In genomic region chr18:58051765-58052460, GRCh38 we compare ENCODE assay signal across 8 cellular contexts. TPM values are rescaled to one million over a fixed set of nuclear protein-coding genes. Genes with fewer than 3 reads are reported as not detected.
DNase-seq lines count a peak whose midpoint lies in the region; ATAC-seq and TF ChIP-seq lines count a peak whose summit lies in the region.

No MANE protein-coding gene starts in this region.

- peak; percentile 83 for ATAC-seq in GM18498 (IDR thresholded peaks at IDR 0.05; ENCODE audit: unreplicated experiment)
- peak; percentile 80 for ATAC-seq in HG03108 (IDR thresholded peaks at IDR 0.05; ENCODE audit: unreplicated experiment)
- ATAC-seq in activated T-cell treated with anti-CD3 and anti-CD28 coated beads, Interleukin-2, amount 50 U/mL, for 4 hours = no peak

- H3K9ac ChIP-seq in adipocyte (ENCODE audit: low read length) (no peak overlapping the region), colonic mucosa (ENCODE audit: low read depth in 2 of 2, low read length in 2 of 2) (no peak overlapping the region)

- TF ChIP-seq CTCF in mesothelial cell of epicardium (IDR thresholded peaks at IDR 0.05; ENCODE audit: unreplicated experiment) = peak; percentile 19
- TF ChIP-seq CTCF in colonic mucosa (IDR thresholded peaks at IDR 0.05) = no peak
- TF ChIP-seq CTCF in coronary artery (IDR thresholded peaks at IDR 0.05) = no peak

- DNase-seq in adipocyte (ENCODE audit: low read depth) = peak; percentile 64
- no peak for DNase-seq in mesothelial cell of epicardium (ENCODE audit: low spot score in 2 of 2, unreplicated experiment in 2 of 2)
- DNase-seq in activated T-cell treated with anti-CD3 and anti-CD28 coated beads, Interleukin-2, amount 50 U/mL, for 4 hours = no peak
- DNase-seq in colonic mucosa = no peak
- no peak for DNase-seq in coronary artery (ENCODE audit: low spot score)
- no peak for DNase-seq in activated CD4-positive, alpha-beta T cell treated with anti-CD3 and anti-CD28 coated beads, Interleukin-2, amount 10 ng/mL, durations not matched to agents 24 days and 14 days

- intact Hi-C loops in colonic mucosa (cut with DNase I) = no loop called here
- intact Hi-C loops in activated CD4-positive, alpha-beta T cell treated with anti-CD3 and anti-CD28 coated beads, Interleukin-2, amount 10 ng/mL, durations not matched to agents 24 days and 14 days (cut with micrococcal nuclease) = no loop called here

- H3K4me3 Mint-ChIP-seq in mesothelial cell of epicardium = no peak overlapping the region
- H3K4me3 Mint-ChIP-seq in activated T-cell treated with anti-CD3 and anti-CD28 coated beads, Interleukin-2, amount 50 U/mL, for 4 hours = no peak overlapping the region
- H3K4me3 Mint-ChIP-seq in activated CD4-positive, alpha-beta T cell treated with anti-CD3 and anti-CD28 coated beads, Interleukin-2, amount 10 ng/mL, durations not matched to agents 24 days and 14 days = no peak overlapping the region

- no peaks in the 10 kb centered on the region for H3K27me3 ChIP-seq in adipocyte (replicated peaks; ENCODE audit: control insufficient read depth, insufficient read depth, low read length)
- no peaks in the 10 kb centered on the region for H3K27me3 ChIP-seq in colonic mucosa

- peak overlapping the region; percentile 18 for H3K27ac Mint-ChIP-seq in mesothelial cell of epicardium
- no peak overlapping the region for H3K27ac Mint-ChIP-seq in activated CD4-positive, alpha-beta T cell treated with anti-CD3 and anti-CD28 coated beads, Interleukin-2, amount 10 ng/mL, durations not matched to agents 24 days and 14 days

- peaks cover 43% of the 10 kb centered on the region for H3K4me1 Mint-ChIP-seq in mesothelial cell of epicardium
- peaks cover 2% of the 10 kb centered on the region for H3K4me1 Mint-ChIP-seq in activated T-cell treated with anti-CD3 and anti-CD28 coated beads, Interleukin-2, amount 50 U/mL, for 4 hours (ENCODE audit: low read depth)
- no peaks in the 10 kb centered on the region for H3K4me1 Mint-ChIP-seq in activated CD4-positive, alpha-beta T cell treated with anti-CD3 and anti-CD28 coated beads, Interleukin-2, amount 10 ng/mL, durations not matched to agents 24 days and 14 days

- H3K27ac ChIP-seq in colonic mucosa (no peak overlapping the region), coronary artery (no peak overlapping the region)

- H3K9me3 Mint-ChIP-seq in mesothelial cell of epicardium = no peaks in the 10 kb centered on the region
- H3K9me3 Mint-ChIP-seq in activated T-cell treated with anti-CD3 and anti-CD28 coated beads, Interleukin-2, amount 50 U/mL, for 4 hours = no peaks in the 10 kb centered on the region
- H3K9me3 Mint-ChIP-seq in activated CD4-positive, alpha-beta T cell treated with anti-CD3 and anti-CD28 coated beads, Interleukin-2, amount 10 ng/mL, durations not matched to agents 24 days and 14 days = no peaks in the 10 kb centered on the region

- H3K4me3 ChIP-seq in adipocyte (ENCODE audit: low read length) (no peak overlapping the region), colonic mucosa (no peak overlapping the region), coronary artery (no peak overlapping the region)

- peaks cover 26% of the 10 kb centered on the region for H3K4me1 ChIP-seq in adipocyte (ENCODE audit: control insufficient read depth, insufficient read depth, low read length)
- H3K4me1 ChIP-seq in colonic mucosa = no peaks in the 10 kb centered on the region

- no peaks in the 10 kb centered on the region for H3K27me3 Mint-ChIP-seq in mesothelial cell of epicardium (ENCODE audit: low read depth)
- peaks cover 3% of the 10 kb centered on the region for H3K27me3 Mint-ChIP-seq in activated T-cell treated with anti-CD3 and anti-CD28 coated beads, Interleukin-2, amount 50 U/mL, for 4 hours (ENCODE audit: low read depth)
- H3K27me3 Mint-ChIP-seq in activated CD4-positive, alpha-beta T cell treated with anti-CD3 and anti-CD28 coated beads, Interleukin-2, amount 10 ng/mL, durations not matched to agents 24 days and 14 days = peaks cover 17% of the 10 kb centered on the region

- peaks cover 12% of the 10 kb centered on the region for H3K36me3 Mint-ChIP-seq in mesothelial cell of epicardium
- no peaks in the 10 kb centered on the region for H3K36me3 Mint-ChIP-seq in activated T-cell treated with anti-CD3 and anti-CD28 coated beads, Interleukin-2, amount 50 U/mL, for 4 hours (ENCODE audit: insufficient read depth)
- no peaks in the 10 kb centered on the region for H3K36me3 Mint-ChIP-seq in activated CD4-positive, alpha-beta T cell treated with anti-CD3 and anti-CD28 coated beads, Interleukin-2, amount 10 ng/mL, durations not matched to agents 24 days and 14 days (ENCODE audit: low read depth)

- no peaks in the 10 kb centered on the region for H3K9me3 ChIP-seq in adipocyte (ENCODE audit: control insufficient read depth, low read length)
- H3K9me3 ChIP-seq in colonic mucosa = no peaks in the 10 kb centered on the region

- no peaks in the 10 kb centered on the region for H3K36me3 ChIP-seq in adipocyte (ENCODE audit: control insufficient read depth, insufficient read depth, low read length, severe bottlenecking)
- H3K36me3 ChIP-seq in colonic mucosa = no peaks in the 10 kb centered on the region

RNA-seq across cellular contexts. Expression of gene NEDD4L, which starts 7.9 kb away (rescaled TPM):
- total RNA-seq in mesothelial cell of epicardium (134 to 141 TPM (median 135 TPM) in 3 replicates), colonic mucosa (100 to 1,000 TPM; 149 to 212 TPM)
- total RNA-seq in activated T-cell treated with anti-CD3 and anti-CD28 coated beads, Interleukin-2, amount 50 U/mL, for 4 hours = 1 to 10 TPM; 2.6 to 4.7 (median 2.9) TPM
- total RNA-seq in activated CD4-positive, alpha-beta T cell treated with anti-CD3 and anti-CD28 coated beads, Interleukin-2, amount 10 ng/mL, durations not matched to agents 24 days and 14 days = 3.5 and 4.2 TPM in 2 replicates

Comparison
In these comparisons a context has a peak if more than half of its experiments do, and no peak if none do; other contexts are left out.
1. ATAC-seq: peak in GM18498 (single experiment) and HG03108 (single experiment); none in activated T-cell treated with anti-CD3 and anti-CD28 coated beads, Interleukin-2, amount 50 U/mL, for 4 hours (0 of 2).
2. RNA of gene NEDD4L, which starts 7.9 kb away (total RNA-seq): 149 to 212 TPM in colonic mucosa and 134 to 141 TPM in mesothelial cell of epicardium; 3.5 to 4.2 TPM in activated CD4-positive, alpha-beta T cell treated with anti-CD3 and anti-CD28 coated beads, Interleukin-2, amount 10 ng/mL, durations not matched to agents 24 days and 14 days and 2.6 to 4.7 TPM in activated T-cell treated with anti-CD3 and anti-CD28 coated beads, Interleukin-2, amount 50 U/mL, for 4 hours; every median in the first group is over 10 times any median in the second.